10 cellular contexts compared by ENCODE assay signal in genomic region chr11:2776351-2777061, GRCh38.
DNase-seq lines count a peak whose midpoint lies in the region; ATAC-seq and TF ChIP-seq lines count a peak whose summit lies in the region.
"Had no signal": no experiment of that assay in that cellular context is flagged by ENCODE, and none has a peak within 500 bp of the region (broad histone marks: within the 10 kb centered on the region; RNA-seq: fewer than 3 reads in every experiment).

No MANE protein-coding gene starts in this region.

- TF ChIP-seq CTCF in lung (IDR thresholded peaks at IDR 0.05; ENCODE audit: control extremely low read depth, extremely low read depth) (no peak), tibial artery (IDR thresholded peaks at IDR 0.05) (no peak)

- H3K27ac ChIP-seq in lung (ENCODE audit: low read depth in 1 of 2, low read length in 1 of 2) (no peak overlapping the region), tibial artery (no peak overlapping the region)

- no peak for ATAC-seq in Right ventricle myocardium superior (ENCODE audit: poor library complexity)
- ATAC-seq in left cardiac atrium: no peak
- no peak for ATAC-seq in lung (ENCODE audit: insufficient read depth, low FRiP score)

- WGBS in lung, 2 donors: 94 to 96% methylated on average over 19 of the region's 19 CpGs

- H3K4me1 ChIP-seq in lung (ENCODE audit: control insufficient read depth in 2 of 2, insufficient read depth in 2 of 2, low read length in 2 of 2): peaks cover 11 to 28% of the 10 kb centered on the region in 2 donors
- peaks cover 0 to 42% (median 36%) of the 10 kb centered on the region in 4 donors for H3K4me1 ChIP-seq in tibial artery

- DNase-seq in Right ventricle myocardium superior: peak; percentile 38
- no peak for DNase-seq in left cardiac atrium
- DNase-seq in activated CD8-positive, alpha-beta memory T cell treated with anti-CD3 and anti-CD28 coated beads, Interleukin-2, amount 50 U/mL, for 48 hours: peak; percentile 40
- peak; percentile 26 for DNase-seq in lung (ENCODE audit: low spot score)
- DNase-seq in tibial artery: peak; percentile 17 to 62
- DNase-seq in DMS79 (lab: John Stamatoyannopoulos, UW): no peak
- no peak for DNase-seq in NCI-H187 treated with DMSO at 0.1 percent for 48 hours (lab: John Stamatoyannopoulos, UW)
- DNase-seq in DMS 273 treated with DMSO at 0.1 percent for 48 hours (lab: John Stamatoyannopoulos, UW): no peak
- DNase-seq: BE2C, NCI-H2227 treated with DMSO at 0.1 percent for 48 hours had no signal

- H3K9me3 ChIP-seq in lung (ENCODE audit: control insufficient read depth in 2 of 2, insufficient read depth in 1 of 2, low read length in 1 of 2) (no peaks in the 10 kb centered on the region), tibial artery (no peaks in the 10 kb centered on the region)
- H3K9me3 ChIP-seq: BE2C had no signal

- intact Hi-C loops in Right ventricle myocardium superior (cut with DNase I) (no loop called here), left cardiac atrium (cut with DNase I) (no loop called here), tibial artery (cut with DNase I; ENCODE audit: low total_unique reads) (loop anchor here (5.0 to 10.0 kb wide), 3 partner anchors 69 to 462 kb away; partner anchors contain the start of gene CDKN1C)

- H3K4me3 ChIP-seq in lung (no peak overlapping the region), tibial artery (no peak overlapping the region)

- H3K36me3 ChIP-seq in lung (ENCODE audit: control insufficient read depth in 2 of 2, insufficient read depth in 2 of 2, low read length in 2 of 2) (no peaks in the 10 kb centered on the region), tibial artery (no peaks in the 10 kb centered on the region)
- H3K36me3 ChIP-seq: BE2C had no signal

- H3K27me3 ChIP-seq in lung (ENCODE audit: control insufficient read depth, insufficient read depth) (no peaks in the 10 kb centered on the region), tibial artery (no peaks in the 10 kb centered on the region)
- H3K27me3 ChIP-seq: BE2C had no signal

Comparison
In these comparisons a context has a peak if more than half of its experiments do, and no peak if none do; other contexts are left out.
1. DNase-seq: peak in Right ventricle myocardium superior (single experiment), activated CD8-positive, alpha-beta memory T cell treated with anti-CD3 and anti-CD28 coated beads, Interleukin-2, amount 50 U/mL, for 48 hours (single experiment), lung (single experiment) and tibial artery (2 of 2); none in left cardiac atrium (single experiment), DMS79 (single experiment), NCI-H187 treated with DMSO at 0.1 percent for 48 hours (single experiment) and DMS 273 treated with DMSO at 0.1 percent for 48 hours (single experiment).